Comparison of ENCODE assay signal across 10 cellular contexts in the genomic region with DNA sequence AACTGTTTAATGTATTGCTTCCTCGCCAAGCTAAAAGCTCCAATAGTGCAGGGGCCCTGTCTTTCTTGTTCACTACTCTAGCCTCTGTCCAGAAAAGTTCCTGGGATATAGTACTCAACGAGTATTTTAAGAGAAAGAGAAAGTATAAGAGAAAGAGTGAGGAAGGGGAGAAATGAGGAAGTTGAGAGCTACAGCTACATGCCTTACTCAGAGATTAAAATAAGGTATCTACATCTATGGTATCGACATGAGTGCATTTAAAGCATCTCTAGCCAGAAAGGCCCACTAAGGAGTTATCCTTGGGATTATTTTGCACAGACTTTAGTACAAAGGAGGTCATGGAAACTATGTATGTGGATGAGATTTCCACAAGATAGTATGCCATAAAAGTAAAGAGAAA. TPM values are rescaled to one million over a fixed set of nuclear protein-coding genes. Genes with fewer than 3 reads are reported as not detected.
DNase-seq lines count a peak whose midpoint lies in the region; ATAC-seq, FAIRE-seq and TF ChIP-seq lines count a peak whose summit lies in the region.
"Had no signal": no experiment of that assay in that cellular context is flagged by ENCODE, and none has a peak within 500 bp of the region (broad histone marks: within the 10 kb centered on the region; RNA-seq: fewer than 3 reads in every experiment).

No MANE protein-coding gene starts in this region.

- peak overlapping the region; percentile 3 for H3K4me3 Mint-ChIP-seq in activated naive CD8-positive, alpha-beta T cell treated with anti-CD3 and anti-CD28 coated beads, Interleukin-2, amount 10 ng/mL, durations not matched to agents 7 days and 5 days

- POLR2A ChIA-PET in activated naive CD8-positive, alpha-beta T cell treated with anti-CD3 and anti-CD28 coated beads, Interleukin-2, amount 10 ng/mL, durations not matched to agents 7 days and 5 days (lab: Charles Lee): no interaction called here

- no peak overlapping the region for H3K27ac Mint-ChIP-seq in activated naive CD8-positive, alpha-beta T cell treated with anti-CD3 and anti-CD28 coated beads, Interleukin-2, amount 10 ng/mL, durations not matched to agents 7 days and 5 days

- no peak overlapping the region for H3K4me3 ChIP-seq in breast epithelium

- ATAC-seq in GM21423 (IDR thresholded peaks at IDR 0.05; ENCODE audit: unreplicated experiment) (peak; percentile 89), HG03354 (IDR thresholded peaks at IDR 0.05; ENCODE audit: poor library complexity, severe bottlenecking, unreplicated experiment) (peak; percentile 84)
- ATAC-seq in activated naive CD8-positive, alpha-beta T cell treated with anti-CD3 and anti-CD28 coated beads, Interleukin-2, amount 10 ng/mL, durations not matched to agents 7 days and 5 days (ENCODE audit: low read depth): no peak

- no peak overlapping the region for H3K27ac ChIP-seq in breast epithelium
- H3K27ac ChIP-seq: parathyroid adenoma had no signal

- peaks cover 16% of the 10 kb centered on the region for H3K4me1 Mint-ChIP-seq in activated naive CD8-positive, alpha-beta T cell treated with anti-CD3 and anti-CD28 coated beads, Interleukin-2, amount 10 ng/mL, durations not matched to agents 7 days and 5 days

- H3K36me3 ChIP-seq in breast epithelium: no peaks in the 10 kb centered on the region

- no peaks in the 10 kb centered on the region for H3K27me3 Mint-ChIP-seq in activated naive CD8-positive, alpha-beta T cell treated with anti-CD3 and anti-CD28 coated beads, Interleukin-2, amount 10 ng/mL, durations not matched to agents 7 days and 5 days

- intact Hi-C loops in breast epithelium (cut with DNase I; ENCODE audit: low total_unique reads): no loop called here

- no peak for DNase-seq in GM12891 (ENCODE audit: insufficient read length, low spot score)
- no peak for DNase-seq in activated naive CD8-positive, alpha-beta T cell treated with anti-CD3 and anti-CD28 coated beads, Interleukin-2, amount 10 ng/mL, durations not matched to agents 7 days and 5 days
- no peak for DNase-seq in NCI-H69 (lab: John Stamatoyannopoulos, UW)
- no peak for DNase-seq in breast epithelium (ENCODE audit: low spot score in 2 of 2)
- DNase-seq in retina: no peak
- DNase-seq in activated CD8-positive, alpha-beta memory T cell treated with anti-CD3 and anti-CD28 coated beads, Interleukin-2, amount 50 U/mL, for 48 hours: no peak
- DNase-seq: DND-41 had no signal

- TF ChIP-seq CTCF in breast epithelium (IDR thresholded peaks at IDR 0.05): no peak

- TF ChIP-seq POLR2A in GM12891 (IDR thresholded peaks at IDR 0.05; ENCODE audit: low read depth, low read length) (no peak), breast epithelium (IDR thresholded peaks at IDR 0.05) (no peak)

- no peaks in the 10 kb centered on the region for H3K27me3 ChIP-seq in breast epithelium

- no peaks in the 10 kb centered on the region for H3K9me3 Mint-ChIP-seq in activated naive CD8-positive, alpha-beta T cell treated with anti-CD3 and anti-CD28 coated beads, Interleukin-2, amount 10 ng/mL, durations not matched to agents 7 days and 5 days

- H3K9me3 ChIP-seq in breast epithelium: no peaks in the 10 kb centered on the region

- H3K4me1 ChIP-seq in breast epithelium: no peaks in the 10 kb centered on the region
- H3K4me1 ChIP-seq: parathyroid adenoma had no signal

- peak; percentile 56 for FAIRE-seq in GM12891 (lab: Jason Lieb, UNC)

- peaks cover 33% of the 10 kb centered on the region for H3K36me3 Mint-ChIP-seq in activated naive CD8-positive, alpha-beta T cell treated with anti-CD3 and anti-CD28 coated beads, Interleukin-2, amount 10 ng/mL, durations not matched to agents 7 days and 5 days

TF ChIP-seq in GM12891, 5 proteins besides CTCF, POLR2A, EP300 and RAD21:
- TF ChIP-seq POLR2AphosphoS5 (IDR thresholded peaks at IDR 0.05; ENCODE audit: low read depth, low read length) (no peak), SPI1 (IDR thresholded peaks at IDR 0.05; ENCODE audit: low read depth, low read length) (peak; percentile 72)
TF ChIP-seq in GM12891: peak in this region for 1.

RNA-seq across cellular contexts. Expression of a gene that starts 28.5 kb away (rescaled TPM):
- 77.0 TPM for polyA plus RNA-seq in GM12891 (2012; ENCODE audit: low read depth, missing spikeins)
- total RNA-seq in activated naive CD8-positive, alpha-beta T cell treated with anti-CD3 and anti-CD28 coated beads, Interleukin-2, amount 10 ng/mL, durations not matched to agents 7 days and 5 days: 100 to 1,000 TPM; 144 to 148 TPM
- 100 to 1,000 TPM; 179 to 282 (median 181) TPM for total RNA-seq in breast epithelium
